In genomic region chr3:116000315-116000714, GRCh38 we compare ENCODE assay signal across 9 cellular contexts.
DNase-seq lines count a peak whose midpoint lies in the region; ATAC-seq and TF ChIP-seq lines count a peak whose summit lies in the region.
"Had no signal": no experiment of that assay in that cellular context is flagged by ENCODE, and none has a peak within 500 bp of the region (broad histone marks: within the 10 kb centered on the region; RNA-seq: fewer than 3 reads in every experiment).

No MANE protein-coding gene starts in this region.

- H3K27ac ChIP-seq in AG04450 (ENCODE audit: low read depth, low read length) (peak overlapping the region; percentile 47), brain microvascular endothelial cell (peak overlapping the region; percentile 90)
- H3K27ac ChIP-seq: parathyroid adenoma had no signal

- no peaks in the 10 kb centered on the region for H3K9me3 ChIP-seq in AG04450 (ENCODE audit: control insufficient read depth, insufficient read depth, low read length)

- POLR2A ChIA-PET in AG04450 (lab: Yijun Ruan, JAX), result no interaction called here

- H3K36me3 ChIP-seq in brain microvascular endothelial cell (replicated peaks), result no peaks in the 10 kb centered on the region

- no peaks in the 10 kb centered on the region for H3K27me3 ChIP-seq in AG04450 (ENCODE audit: control insufficient read depth, insufficient read depth, low read length)
- H3K27me3 ChIP-seq in brain microvascular endothelial cell (replicated peaks), result no peaks in the 10 kb centered on the region

- CTCF ChIA-PET in AG04450 (lab: Charles Lee), result no interaction called here

- ATAC-seq in GM19438 (IDR thresholded peaks at IDR 0.05; ENCODE audit: low read depth, unreplicated experiment) (peak; percentile 61), HG03432 (IDR thresholded peaks at IDR 0.05; ENCODE audit: unreplicated experiment) (peak; percentile 95)

- DNase-seq in AG04450 (ENCODE audit: low read depth, low spot score), result peak; percentile 87
- peak; percentile 97 for DNase-seq in brain microvascular endothelial cell
- DNase-seq in activated naive CD4-positive, alpha-beta T cell treated with anti-CD3 and anti-CD28 coated beads, Interleukin-2, amount 50 U/mL, for 16 hours, result no peak
- DNase-seq in activated CD8-positive, alpha-beta memory T cell treated with anti-CD3 and anti-CD28 coated beads, Interleukin-2, amount 50 U/mL, for 48 hours, result no peak
- DNase-seq in D341Med (ENCODE audit: low spot score), result no peak
- DNase-seq in T-helper 9 cell, result no peak

- TF ChIP-seq CTCF in AG04450 (IDR thresholded peaks at IDR 0.05; ENCODE audit: low read depth, low read length) (no peak), brain microvascular endothelial cell (IDR thresholded peaks at IDR 0.05; ENCODE audit: low read depth, low read length, missing control alignments) (no peak)

- H3K4me3 ChIP-seq in AG04450 (ENCODE audit: low read depth, low read length) (no peak overlapping the region), brain microvascular endothelial cell (ENCODE audit: low read depth, low read length) (no peak overlapping the region)

- in situ Hi-C loops in brain microvascular endothelial cell (cut with HindIII; ENCODE audit: low pct_ligation_motif_present, low sequenced_read_pairs), result no loop called here

Comparison
In these comparisons a context has a peak if more than half of its experiments do, and no peak if none do; other contexts are left out.
1. DNase-seq: peak in AG04450 (single experiment) and brain microvascular endothelial cell (single experiment); none in activated naive CD4-positive, alpha-beta T cell treated with anti-CD3 and anti-CD28 coated beads, Interleukin-2, amount 50 U/mL, for 16 hours (single experiment), activated CD8-positive, alpha-beta memory T cell treated with anti-CD3 and anti-CD28 coated beads, Interleukin-2, amount 50 U/mL, for 48 hours (single experiment), D341Med (single experiment) and T-helper 9 cell (single experiment).